9 cellular contexts compared by ENCODE assay signal in the genomic region with DNA sequence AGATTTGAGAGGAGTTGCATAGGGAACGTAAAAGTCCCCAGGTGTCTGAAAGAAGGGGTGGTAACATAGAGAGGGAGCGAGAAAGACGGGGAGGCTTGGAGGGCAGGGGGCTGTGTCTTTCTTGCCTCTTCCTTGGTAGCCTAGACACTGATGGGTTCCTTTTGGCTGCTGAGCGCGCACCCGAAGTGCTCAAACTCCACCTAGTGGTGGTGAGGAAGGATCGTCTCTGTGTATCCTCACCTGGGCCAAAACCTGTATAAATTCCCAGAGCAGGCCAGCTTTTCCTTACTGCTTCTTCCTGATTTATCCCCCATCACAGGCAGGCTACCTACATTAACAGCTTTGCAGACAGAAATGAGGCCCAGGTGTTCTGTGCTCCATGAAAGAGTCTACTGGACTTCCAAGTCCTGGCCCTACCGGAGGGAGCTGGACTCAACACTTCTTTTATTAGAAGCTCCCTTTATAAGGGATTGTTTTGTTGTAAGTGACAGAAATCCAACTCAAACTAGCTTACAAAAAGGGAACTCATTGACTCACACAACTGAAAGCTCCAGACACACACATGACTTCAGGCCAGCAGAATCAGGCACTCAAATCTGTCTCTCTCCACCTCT. TPM values are rescaled to one million over a fixed set of nuclear protein-coding genes. Genes with fewer than 3 reads are reported as not detected.
DNase-seq lines count a peak whose midpoint lies in the region; ATAC-seq and TF ChIP-seq lines count a peak whose summit lies in the region.
"Had no signal": no experiment of that assay in that cellular context is flagged by ENCODE, and none has a peak within 500 bp of the region (broad histone marks: within the 10 kb centered on the region; RNA-seq: fewer than 3 reads in every experiment).

No MANE protein-coding gene starts in this region.

- H3K4me3 Mint-ChIP-seq in endothelial cell (ENCODE audit: unreplicated experiment): no peak overlapping the region

- peak; percentile 85 for TF ChIP-seq CTCF in endothelial cell (IDR thresholded peaks at IDR 0.05; ENCODE audit: unreplicated experiment)

- peak; percentile 49 for ATAC-seq in HG02885 (IDR thresholded peaks at IDR 0.05; ENCODE audit: poor library complexity, unreplicated experiment)
- no peak for ATAC-seq in GM19328 (IDR thresholded peaks at IDR 0.05; ENCODE audit: unreplicated experiment)

- H3K27me3 Mint-ChIP-seq in endothelial cell (ENCODE audit: unreplicated experiment): peaks cover 3% of the 10 kb centered on the region

- H3K27ac Mint-ChIP-seq in endothelial cell (ENCODE audit: unreplicated experiment): no peak overlapping the region

- peaks cover 6% of the 10 kb centered on the region for H3K4me1 Mint-ChIP-seq in endothelial cell (ENCODE audit: unreplicated experiment)

- H3K9me3 Mint-ChIP-seq in endothelial cell (ENCODE audit: unreplicated experiment): no peaks in the 10 kb centered on the region

- DNase-seq in DMS114 treated with DMSO at 0.1 percent for 48 hours (lab: John Stamatoyannopoulos, UW; ENCODE audit: unreplicated experiment) (peak; percentile 67), NCI-H82 treated with DMSO at 0.1 percent for 48 hours (lab: John Stamatoyannopoulos, UW; ENCODE audit: unreplicated experiment) (peak; percentile 84), endothelial cell (ENCODE audit: low spot score) (peak; percentile 44), middle frontal gyrus (ENCODE audit: extremely low spot score, low spot score) (peak; percentile 28)
- DNase-seq in activated CD8-positive, alpha-beta memory T cell treated with anti-CD3 and anti-CD28 coated beads for 1 hour (ENCODE audit: extremely low read depth in 1 of 2, low read depth in 1 of 2): peak; percentile 24 to 27
- DNase-seq in stimulated activated CD8-positive, alpha-beta memory T cell treated with anti-CD3 and anti-CD28 coated beads, Interleukin-7, amount 100 ng/mL, for 4 hours (ENCODE audit: low read depth in 2 of 2): peak; percentile 40 to 44

- no peaks in the 10 kb centered on the region for H3K36me3 Mint-ChIP-seq in endothelial cell (ENCODE audit: low read depth, unreplicated experiment)

RNA-seq across cellular contexts. Expression of gene SLC25A35, which starts 5.5 kb away (rescaled TPM):
- 6.9 TPM for total RNA-seq in endothelial cell (ENCODE audit: unreplicated experiment)

RNA-seq across cellular contexts. Expression of gene ARHGEF15, which starts 9.3 kb away (rescaled TPM):
- 113 TPM for total RNA-seq in endothelial cell (ENCODE audit: unreplicated experiment)
- total RNA-seq: activated CD8-positive, alpha-beta memory T cell treated with anti-CD3 and anti-CD28 coated beads for 36 hours had no signal

RNA-seq across cellular contexts. Expression of gene RANGRF, which starts 12.3 kb away (rescaled TPM):
- 22.0 TPM for total RNA-seq in endothelial cell (ENCODE audit: unreplicated experiment)

RNA-seq across cellular contexts. Expression of gene ODF4, which starts 38.9 kb away (rescaled TPM):
- total RNA-seq in endothelial cell (ENCODE audit: unreplicated experiment): not detected
- total RNA-seq: activated CD8-positive, alpha-beta memory T cell treated with anti-CD3 and anti-CD28 coated beads for 36 hours had no signal

RNA-seq across cellular contexts. Expression of gene PFAS, which starts 51.6 kb away (rescaled TPM):
- 67.0 TPM for total RNA-seq in endothelial cell (ENCODE audit: unreplicated experiment)

Comparison
In these comparisons a context has a peak if more than half of its experiments do, and no peak if none do; other contexts are left out.
1. DNase-seq: peak in every context shown above with its lines; median percentile 84 in NCI-H82 treated with DMSO at 0.1 percent for 48 hours; 67 in DMS114 treated with DMSO at 0.1 percent for 48 hours; 44 in endothelial cell; 42 in stimulated activated CD8-positive, alpha-beta memory T cell treated with anti-CD3 and anti-CD28 coated beads, Interleukin-7, amount 100 ng/mL, for 4 hours; 28 in middle frontal gyrus; 26 in activated CD8-positive, alpha-beta memory T cell treated with anti-CD3 and anti-CD28 coated beads for 1 hour.